Comparison of ENCODE assay signal across 21 cellular contexts in genomic region chr3:94176886-94177285, GRCh38.
DNase-seq lines count a peak whose midpoint lies in the region; ATAC-seq, FAIRE-seq and TF ChIP-seq lines count a peak whose summit lies in the region.
"Had no signal": no experiment of that assay in that cellular context is flagged by ENCODE, and none has a peak within 500 bp of the region (broad histone marks: within the 10 kb centered on the region; RNA-seq: fewer than 3 reads in every experiment).

No MANE protein-coding gene starts in this region.

- H3K27ac ChIP-seq in astrocyte (ENCODE audit: low read depth, low read length) (no peak overlapping the region), keratinocyte (ENCODE audit: control insufficient read depth, insufficient read depth, low read length) (no peak overlapping the region)
- H3K27ac ChIP-seq: gastrocnemius medialis, left ventricle myocardium inferior, SJSA1, skin epidermis had no signal

- no peaks in the 10 kb centered on the region for H3K79me2 ChIP-seq in astrocyte (ENCODE audit: insufficient read depth, low read length)
- no peaks in the 10 kb centered on the region for H3K79me2 ChIP-seq in keratinocyte (ENCODE audit: control insufficient read depth, insufficient read depth, low read length)

- H3K9me3 Mint-ChIP-seq in HFFc6 = no peaks in the 10 kb centered on the region
- no peaks in the 10 kb centered on the region for H3K9me3 Mint-ChIP-seq in astrocyte (ENCODE audit: unreplicated experiment)

- dilution Hi-C loops in keratinocyte (cut with MboI; ENCODE audit: extremely low pct_ligation_motif_present, low sequenced_read_pairs) = no loop called here

- H3K4me1 Mint-ChIP-seq in HFFc6 (ENCODE audit: low read depth) (peaks cover 28% of the 10 kb centered on the region), astrocyte (ENCODE audit: low read depth, unreplicated experiment) (peaks cover 2% of the 10 kb centered on the region)
- H3K4me1 Mint-ChIP-seq: B cell had no signal

- H3K27me3 ChIP-seq in astrocyte (ENCODE audit: insufficient read depth, low read length) (no peaks in the 10 kb centered on the region), keratinocyte (ENCODE audit: control insufficient read depth, extremely low read depth, insufficient read depth, low read length) (no peaks in the 10 kb centered on the region)
- H3K27me3 ChIP-seq: gastrocnemius medialis, SJSA1 had no signal

- intact Hi-C loops in posterior cingulate gyrus (cut with DNase I) = no loop called here
- intact Hi-C loops in left ventricle myocardium superior (cut with micrococcal nuclease) = no loop called here

- DNase-seq in Ammon's horn (ENCODE audit: low spot score) (peak; percentile 20), HFFc6 (no peak), astrocyte (ENCODE audit: low read depth) (no peak), keratinocyte (ENCODE audit: low read depth, low spot score) (no peak), H54 (ENCODE audit: insufficient read length, low spot score) (no peak), posterior cingulate gyrus (no peak), left ventricle myocardium superior (no peak)
- DNase-seq: activated CD4-positive, alpha-beta T cell treated with anti-CD3 and anti-CD28 coated beads for 48 hours; activated effector memory CD4-positive, alpha-beta T cell treated with anti-CD3 and anti-CD28 coated beads, Interleukin-2, amount 50 U/mL, for 16 hours; gastrocnemius medialis; GF-D8; left ventricle myocardium inferior; NCI-H446 treated with DMSO at 0.1 percent for 48 hours; stimulated activated CD4-positive, alpha-beta T cell treated with anti-CD3 and anti-CD28 coated beads, Interleukin-4, amount 100 ng/mL, for 24 hours; stimulated activated CD8-positive, alpha-beta memory T cell treated with anti-CD3 and anti-CD28 coated beads, Interleukin-4, amount 100 ng/mL, for 48 hours; T1000 had no signal

- TF ChIP-seq POLR2A in H54 (IDR thresholded peaks at IDR 0.05; ENCODE audit: low read depth, low read length) = no peak

- H3K4me1 ChIP-seq in astrocyte (ENCODE audit: insufficient read depth, low read length) = no peaks in the 10 kb centered on the region
- peaks cover 5% of the 10 kb centered on the region for H3K4me1 ChIP-seq in keratinocyte (ENCODE audit: control insufficient read depth, extremely low read depth, insufficient read depth, low read length)
- H3K4me1 ChIP-seq: gastrocnemius medialis, left ventricle myocardium inferior had no signal

- ATAC-seq in SK-N-SH treated with all-trans-retinoic acid at 6 μM for 48 hours = no peak
- no peak for ATAC-seq in left ventricle myocardium superior
- ATAC-seq: gastrocnemius medialis had no signal

- H3K4me3 Mint-ChIP-seq in HFFc6 (peak overlapping the region; percentile 55), astrocyte (ENCODE audit: unreplicated experiment) (no peak overlapping the region)
- H3K4me3 Mint-ChIP-seq: B cell had no signal

- FAIRE-seq in astrocyte (lab: Jason Lieb, UNC) (no peak), keratinocyte (lab: Jason Lieb, UNC) (peak; percentile 52), H54 (lab: Jason Lieb, UNC) (no peak)

- no peaks in the 10 kb centered on the region for H3K36me3 Mint-ChIP-seq in HFFc6 (ENCODE audit: low read depth)
- no peaks in the 10 kb centered on the region for H3K36me3 Mint-ChIP-seq in astrocyte (ENCODE audit: low read depth, unreplicated experiment)

- H4K20me1 ChIP-seq in astrocyte (ENCODE audit: insufficient read depth, low read length) (no peaks in the 10 kb centered on the region), keratinocyte (ENCODE audit: control insufficient read depth, extremely low read depth, insufficient read depth, low read length) (no peaks in the 10 kb centered on the region)

- no peak overlapping the region for H3K9ac ChIP-seq in astrocyte (ENCODE audit: low read length)
- H3K9ac ChIP-seq in keratinocyte (ENCODE audit: control insufficient read depth, extremely low read depth, insufficient read depth, low read length) = peak overlapping the region; percentile 11

- no peaks in the 10 kb centered on the region; the same call in 1 of the 2 replicates for H3K27me3 Mint-ChIP-seq in HFFc6 (ENCODE audit: insufficient read depth)
- H3K27me3 Mint-ChIP-seq in astrocyte (ENCODE audit: low read depth, unreplicated experiment) = no peaks in the 10 kb centered on the region
- H3K27me3 Mint-ChIP-seq: B cell had no signal

- peak overlapping the region; percentile 43 for H2AFZ ChIP-seq in astrocyte (ENCODE audit: low read depth, low read length)
- peak overlapping the region; percentile 67 for H2AFZ ChIP-seq in keratinocyte (ENCODE audit: control insufficient read depth, low read length)

- peak overlapping the region; percentile 21 for H3K4me3 ChIP-seq in astrocyte (ENCODE audit: insufficient read depth, low read depth, low read length)
- H3K4me3 ChIP-seq in keratinocyte (ENCODE audit: control insufficient read depth in 2 of 3, extremely low read depth in 1 of 3, insufficient read depth in 2 of 3, low read depth in 1 of 3, low read length in 3 of 3) = no peak overlapping the region
- H3K4me3 ChIP-seq: gastrocnemius medialis, HAP-1, left ventricle myocardium inferior, SJSA1, skin epidermis had no signal

- H3K4me2 ChIP-seq in astrocyte (ENCODE audit: low read length) = peak overlapping the region; percentile 61
- H3K4me2 ChIP-seq in keratinocyte (ENCODE audit: control insufficient read depth, extremely low read depth, insufficient read depth, low read depth, low read length) = peak overlapping the region; percentile 63

- H3K27ac Mint-ChIP-seq in HFFc6 (no peak overlapping the region), astrocyte (ENCODE audit: unreplicated experiment) (no peak overlapping the region)
- H3K27ac Mint-ChIP-seq: B cell had no signal

- H3K9me1 ChIP-seq in keratinocyte (ENCODE audit: control insufficient read depth, extremely low read depth, insufficient read depth, low read length) = no peaks in the 10 kb centered on the region

- H3K36me3 ChIP-seq in astrocyte (ENCODE audit: insufficient read depth, low read length) (no peaks in the 10 kb centered on the region), keratinocyte (ENCODE audit: control insufficient read depth in 2 of 2, extremely low read depth in 1 of 2, insufficient read depth in 2 of 2, low read length in 2 of 2) (no peaks in the 10 kb centered on the region)
- H3K36me3 ChIP-seq: gastrocnemius medialis, HAP-1, left ventricle myocardium inferior, SJSA1 had no signal

- TF ChIP-seq CTCF in HFFc6 (IDR thresholded peaks at IDR 0.05) = no peak
- TF ChIP-seq CTCF in astrocyte (IDR thresholded peaks at IDR 0.05; ENCODE audit: insufficient read depth, low read depth, low read length) = no peak
- no peak for TF ChIP-seq CTCF in keratinocyte (optimal IDR thresholded peaks at IDR 0.05 in 1 of 3, IDR thresholded peaks at IDR 0.05 in 1 of 3, conservative IDR thresholded peaks at IDR 0.05 in 1 of 3; ENCODE audit: extremely low read depth in 1 of 3, insufficient read depth in 2 of 3, low read length in 3 of 3)

- no peaks in the 10 kb centered on the region for H3K9me3 ChIP-seq in astrocyte (ENCODE audit: insufficient read depth, low read depth, low read length)
- H3K9me3 ChIP-seq in keratinocyte (ENCODE audit: control insufficient read depth, low read depth, low read length) = no peaks in the 10 kb centered on the region
- H3K9me3 ChIP-seq: gastrocnemius medialis, HAP-1, left ventricle myocardium inferior, SJSA1 had no signal

TF ChIP-seq in SK-N-SH treated with all-trans-retinoic acid at 6 μM for 48 hours, 23 proteins besides CTCF, POLR2A, EP300 and RAD21 (continues in another document):
- TF ChIP-seq SNAI2 (CRISPR knock-in tag; IDR thresholded peaks at IDR 0.05) (no peak), CREB5 (CRISPR knock-in tag; IDR thresholded peaks at IDR 0.05; ENCODE audit: low read depth) (no peak), GLIS3 (CRISPR knock-in tag; IDR thresholded peaks at IDR 0.05) (no peak), ZNF8 (CRISPR knock-in tag; IDR thresholded peaks at IDR 0.05) (no peak), ARNTL (CRISPR knock-in tag; IDR thresholded peaks at IDR 0.05; ENCODE audit: borderline replicate concordance, low read depth) (no peak), RARB (CRISPR knock-in tag; IDR thresholded peaks at IDR 0.05) (no peak), ZNF70 (CRISPR knock-in tag; IDR thresholded peaks at IDR 0.05) (no peak), ZC3H10 (CRISPR knock-in tag; IDR thresholded peaks at IDR 0.05) (no peak), TOX (CRISPR knock-in tag; IDR thresholded peaks at IDR 0.05; ENCODE audit: borderline replicate concordance) (no peak), CSDC2 (CRISPR knock-in tag; IDR thresholded peaks at IDR 0.05) (no peak), ZFP30 (CRISPR knock-in tag; IDR thresholded peaks at IDR 0.05) (no peak), OSR1 (CRISPR knock-in tag; IDR thresholded peaks at IDR 0.05) (no peak), ISL1 (CRISPR knock-in tag; IDR thresholded peaks at IDR 0.05) (no peak), ZFP3 (CRISPR knock-in tag; IDR thresholded peaks at IDR 0.05) (no peak), TCF4 (CRISPR knock-in tag; IDR thresholded peaks at IDR 0.05; ENCODE audit: borderline replicate concordance) (no peak), PPARA (CRISPR knock-in tag; IDR thresholded peaks at IDR 0.05; ENCODE audit: borderline replicate concordance) (no peak)
